In genomic region chr1:248886237-248886895, GRCh38 we compare ENCODE assay signal across 17 cellular contexts. TPM values are rescaled to one million over a fixed set of nuclear protein-coding genes. Genes with fewer than 3 reads are reported as not detected.
DNase-seq lines count a peak whose midpoint lies in the region; ATAC-seq and TF ChIP-seq lines count a peak whose summit lies in the region.
"Had no signal": no experiment of that assay in that cellular context is flagged by ENCODE, and none has a peak within 500 bp of the region (broad histone marks: within the 10 kb centered on the region; RNA-seq: fewer than 3 reads in every experiment).

No MANE protein-coding gene starts in this region.

- ATAC-seq in sciatic nerve (peak; percentile 65), upper lobe of right lung (no peak), HG03571 (IDR thresholded peaks at IDR 0.05; ENCODE audit: unreplicated experiment) (no peak)
- ATAC-seq: activated CD4-positive, alpha-beta T cell treated with anti-CD3 and anti-CD28 coated beads for 36 hours; stimulated activated naive CD8-positive, alpha-beta T cell treated with anti-CD3 and anti-CD28 coated beads, Interleukin-15, Interleukin-2, amounts not matched to agents 100 U/mL and 50 U/mL, for 24 hours had no signal

- DNase-seq in EH (ENCODE audit: low read depth) (peak; percentile 45), NCI-H82 treated with DMSO at 0.1 percent for 48 hours (lab: John Stamatoyannopoulos, UW; ENCODE audit: unreplicated experiment) (peak; percentile 15), fibroblast of mammary gland (ENCODE audit: low read depth) (peak; percentile 42), sciatic nerve (ENCODE audit: low spot score) (no peak), upper lobe of right lung (no peak), retina (no peak), NCI-H2196 treated with DMSO at 0.1 percent for 48 hours (lab: John Stamatoyannopoulos, UW; ENCODE audit: unreplicated experiment) (no peak)
- DNase-seq: activated CD4-positive, alpha-beta T cell treated with anti-CD3 and anti-CD28 coated beads for 36 hours; activated CD8-positive, alpha-beta memory T cell treated with anti-CD3 and anti-CD28 coated beads, Interleukin-2, amount 50 U/mL, for 48 hours; activated naive CD4-positive, alpha-beta T cell treated with anti-CD3 and anti-CD28 coated beads, Interleukin-2, amount 50 U/mL, for 16 hours; C1 segment of cervical spinal cord; NCI-H1930; occipital lobe; spleen; stimulated activated naive CD8-positive, alpha-beta T cell treated with anti-CD3 and anti-CD28 coated beads, Interleukin-15, Interleukin-2, amounts not matched to agents 100 U/mL and 50 U/mL, for 24 hours had no signal

- H3K4me3 ChIP-seq in fibroblast of mammary gland (ENCODE audit: control insufficient read depth, low read depth, low read length), result no peak overlapping the region
- no peak overlapping the region for H3K4me3 ChIP-seq in upper lobe of right lung
- H3K4me3 ChIP-seq: cardiac muscle cell, spleen had no signal

- intact Hi-C loops in sciatic nerve (cut with DNase I), result no loop called here
- intact Hi-C loops in upper lobe of right lung (cut with DNase I), result no loop called here

- no peaks in the 10 kb centered on the region for H3K4me1 ChIP-seq in upper lobe of right lung

- H3K27me3 ChIP-seq in upper lobe of right lung, result no peaks in the 10 kb centered on the region
- H3K27me3 ChIP-seq: cardiac muscle cell, spleen had no signal

- TF ChIP-seq CTCF in fibroblast of mammary gland (conservative IDR thresholded peaks at IDR 0.05; ENCODE audit: control insufficient read depth, insufficient read depth, low read depth, low read length) (no peak), upper lobe of right lung (IDR thresholded peaks at IDR 0.05) (no peak)

- no peaks in the 10 kb centered on the region for H3K9me3 ChIP-seq in upper lobe of right lung
- H3K9me3 ChIP-seq: spleen had no signal

- no peaks in the 10 kb centered on the region for H3K36me3 ChIP-seq in upper lobe of right lung
- H3K36me3 ChIP-seq: cardiac muscle cell, spleen had no signal

- no peak overlapping the region for H3K27ac ChIP-seq in upper lobe of right lung
- H3K27ac ChIP-seq: cardiac muscle cell had no signal

RNA-seq across cellular contexts. Expression of gene PGBD2, which starts 19.7 kb away (rescaled TPM):
- total RNA-seq in sciatic nerve (10.0 TPM), upper lobe of right lung (6.9 TPM)

RNA-seq across cellular contexts. Expression of gene ZNF692, which starts 27.5 kb away (rescaled TPM):
- 46.4 TPM for total RNA-seq in sciatic nerve
- 38.1 TPM for total RNA-seq in upper lobe of right lung

RNA-seq across cellular contexts. Expression of gene ZNF672, which starts 48.3 kb away (rescaled TPM):
- total RNA-seq in sciatic nerve, result 27.6 TPM
- total RNA-seq in upper lobe of right lung, result 38.1 TPM

Comparison
In these comparisons a context has a peak if more than half of its experiments do, and no peak if none do; other contexts are left out.
1. DNase-seq: peak in EH (single experiment), NCI-H82 treated with DMSO at 0.1 percent for 48 hours (single experiment) and fibroblast of mammary gland (single experiment); none in sciatic nerve (single experiment), upper lobe of right lung (single experiment), retina (single experiment) and NCI-H2196 treated with DMSO at 0.1 percent for 48 hours (single experiment).